In the genomic region with DNA sequence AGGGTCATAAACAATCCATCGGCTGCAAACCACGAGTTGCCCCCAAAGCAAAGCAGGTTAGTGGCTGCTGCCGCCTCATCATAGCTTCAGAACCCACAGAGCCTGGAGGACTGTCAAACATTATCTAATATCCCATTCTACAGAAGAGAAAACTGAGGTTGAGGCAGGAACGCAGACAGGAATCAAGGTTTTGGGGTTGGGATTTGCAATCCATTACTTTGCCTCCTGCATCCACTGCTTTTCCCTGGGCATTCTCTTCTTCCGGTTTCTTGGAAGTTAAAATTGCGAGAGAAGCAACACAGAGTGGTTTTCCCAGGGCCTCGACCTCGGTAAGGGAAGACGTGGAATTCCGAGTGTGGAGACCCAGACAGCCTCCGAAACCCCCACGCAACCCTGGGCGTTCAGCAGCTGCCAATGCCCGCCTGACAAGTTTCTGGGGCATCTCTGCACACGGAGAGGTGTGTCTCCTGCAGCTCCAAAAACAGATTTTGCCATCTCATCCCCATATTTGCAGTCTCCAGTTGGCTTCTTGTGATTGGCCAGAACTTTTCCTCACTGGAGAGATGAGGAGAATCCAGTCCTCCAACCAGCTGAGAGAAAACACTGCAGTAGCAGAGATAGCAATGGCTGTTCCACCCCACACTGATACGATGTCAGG, we compare ENCODE assay signal across 14 cellular contexts. TPM values are rescaled to one million over a fixed set of nuclear protein-coding genes. Genes with fewer than 3 reads are reported as not detected.
DNase-seq lines count a peak whose midpoint lies in the region; ATAC-seq and TF ChIP-seq lines count a peak whose summit lies in the region.
"Had no signal": no experiment of that assay in that cellular context is flagged by ENCODE, and none has a peak within 500 bp of the region (broad histone marks: within the 10 kb centered on the region; RNA-seq: fewer than 3 reads in every experiment).

No MANE protein-coding gene starts in this region.

- peak overlapping the region; percentile 92 for H3K9ac ChIP-seq in endocrine pancreas (ENCODE audit: control insufficient read depth, insufficient read depth, low read length)

- H3K4me1 ChIP-seq in endocrine pancreas (ENCODE audit: control insufficient read depth, insufficient read depth, low read length) (no peaks in the 10 kb centered on the region), upper lobe of right lung (no peaks in the 10 kb centered on the region)
- H3K4me1 ChIP-seq: gastrocnemius medialis, prostate gland, testis had no signal

- H3K27me3 ChIP-seq in endocrine pancreas (ENCODE audit: control insufficient read depth, insufficient read depth, low read length) (no peaks in the 10 kb centered on the region), upper lobe of right lung (peaks cover 6% of the 10 kb centered on the region)
- H3K27me3 ChIP-seq: testis had no signal

- no peak overlapping the region for H3K27ac ChIP-seq in upper lobe of right lung
- H3K27ac ChIP-seq: gastrocnemius medialis had no signal

- H3K36me3 ChIP-seq in endocrine pancreas (ENCODE audit: control insufficient read depth, insufficient read depth, low read length) (no peaks in the 10 kb centered on the region), upper lobe of right lung (no peaks in the 10 kb centered on the region)
- H3K36me3 ChIP-seq: gastrocnemius medialis, prostate gland had no signal

- TF ChIP-seq CTCF in upper lobe of right lung (IDR thresholded peaks at IDR 0.05), result no peak

- ATAC-seq in GM21447 (IDR thresholded peaks at IDR 0.05; ENCODE audit: unreplicated experiment), result no peak
- no peak for ATAC-seq in upper lobe of right lung
- ATAC-seq: gastrocnemius medialis had no signal

- intact Hi-C loops in upper lobe of right lung (cut with DNase I), result no loop called here

- H3K9me3 ChIP-seq in endocrine pancreas (ENCODE audit: control insufficient read depth, low read length) (no peaks in the 10 kb centered on the region), upper lobe of right lung (no peaks in the 10 kb centered on the region)
- H3K9me3 ChIP-seq: gastrocnemius medialis, prostate gland, testis had no signal

- H3K4me3 ChIP-seq in endocrine pancreas (ENCODE audit: control insufficient read depth, insufficient read depth, low read length) (peak overlapping the region; percentile 74), upper lobe of right lung (no peak overlapping the region)

- peak; percentile 11 for DNase-seq in DMS 273 treated with DMSO at 0.1 percent for 48 hours (lab: John Stamatoyannopoulos, UW)
- DNase-seq in NCI-H69 (lab: John Stamatoyannopoulos, UW), result peak; percentile 67
- peak; percentile 76 for DNase-seq in putamen (ENCODE audit: low spot score)
- DNase-seq in GM03348 (ENCODE audit: low spot score), result no peak
- DNase-seq in upper lobe of right lung, result no peak
- DNase-seq: activated gamma-delta T cell; CD4-positive, alpha-beta T cell; gastrocnemius medialis; GF-D8; Right ventricle myocardium superior had no signal

RNA-seq across cellular contexts. Expression of gene SNAP25, which starts 45.5 kb away (rescaled TPM):
- 1.9 TPM for total RNA-seq in upper lobe of right lung
- total RNA-seq: CD4-positive, alpha-beta T cell; Right ventricle myocardium superior had no signal

Comparison
In these comparisons a context has a peak if more than half of its experiments do, and no peak if none do; other contexts are left out.
1. DNase-seq: peak in DMS 273 treated with DMSO at 0.1 percent for 48 hours (single experiment), NCI-H69 (single experiment) and putamen (single experiment); none in GM03348 (single experiment) and upper lobe of right lung (single experiment).